In genomic region chr6:82525775-82526515, GRCh38 we compare ENCODE assay signal across 23 cellular contexts.
DNase-seq lines count a peak whose midpoint lies in the region; ATAC-seq and TF ChIP-seq lines count a peak whose summit lies in the region.
"Had no signal": no experiment of that assay in that cellular context is flagged by ENCODE, and none has a peak within 500 bp of the region (broad histone marks: within the 10 kb centered on the region; RNA-seq: fewer than 3 reads in every experiment).

No MANE protein-coding gene starts in this region.

- H3K4me3 Mint-ChIP-seq in GM23338 (no peak overlapping the region), mesothelial cell of epicardium (no peak overlapping the region)
- H3K4me3 Mint-ChIP-seq in naive thymus-derived CD4-positive, alpha-beta T cell, result no peak overlapping the region
- H3K4me3 Mint-ChIP-seq: activated CD4-positive, alpha-beta T cell treated with anti-CD3 and anti-CD28 coated beads, Interleukin-2, amount 10 ng/mL, durations not matched to agents 7 days and 5 days had no signal

- H3K36me3 Mint-ChIP-seq in GM23338 (ENCODE audit: low read depth) (no peaks in the 10 kb centered on the region), mesothelial cell of epicardium (no peaks in the 10 kb centered on the region)
- H3K36me3 Mint-ChIP-seq in naive thymus-derived CD4-positive, alpha-beta T cell, result no peaks in the 10 kb centered on the region

- no peak overlapping the region for H3K4me2 ChIP-seq in GM23338

- peak overlapping the region; percentile 6; the same call in 1 of the 2 replicates for H2AFZ ChIP-seq in GM23338

- no peaks in the 10 kb centered on the region for H3K4me1 ChIP-seq in GM23338 (ENCODE audit: insufficient read depth)
- no peaks in the 10 kb centered on the region for H3K4me1 ChIP-seq in naive thymus-derived CD4-positive, alpha-beta T cell (ENCODE audit: control insufficient read depth in 2 of 2, insufficient read depth in 2 of 2, low read length in 2 of 2)
- H3K4me1 ChIP-seq: lower lobe of right lung had no signal

- POLR2A ChIA-PET in naive thymus-derived CD4-positive, alpha-beta T cell (lab: Charles Lee), result no interaction called here

- H3K27ac Mint-ChIP-seq in GM23338 (no peak overlapping the region), mesothelial cell of epicardium (peak overlapping the region; percentile 84)
- H3K27ac Mint-ChIP-seq in naive thymus-derived CD4-positive, alpha-beta T cell, result no peak overlapping the region
- H3K27ac Mint-ChIP-seq: activated CD4-positive, alpha-beta T cell treated with anti-CD3 and anti-CD28 coated beads, Interleukin-2, amount 10 ng/mL, durations not matched to agents 7 days and 5 days had no signal

- H3K27ac ChIP-seq in GM23338 (ENCODE audit: low read depth), result no peak overlapping the region
- H3K27ac ChIP-seq in naive thymus-derived CD4-positive, alpha-beta T cell (ENCODE audit: low read depth, low read length), result no peak overlapping the region
- H3K27ac ChIP-seq: lower lobe of right lung had no signal

- H3K4me3 ChIP-seq in GM23338, result no peak overlapping the region
- no peak overlapping the region for H3K4me3 ChIP-seq in naive thymus-derived CD4-positive, alpha-beta T cell (ENCODE audit: low read length)
- H3K4me3 ChIP-seq: GM12878, lower lobe of right lung had no signal

- intact Hi-C loops in naive thymus-derived CD4-positive, alpha-beta T cell (cut with micrococcal nuclease), result no loop called here

- H3K27me3 Mint-ChIP-seq in GM23338 (ENCODE audit: insufficient read depth, low read depth, poor library complexity) (peaks cover 5% of the 10 kb centered on the region), mesothelial cell of epicardium (ENCODE audit: low read depth) (no peaks in the 10 kb centered on the region)
- peaks cover 0 to 6% (median 0%) of the 10 kb centered on the region in 5 donors for H3K27me3 Mint-ChIP-seq in naive thymus-derived CD4-positive, alpha-beta T cell
- H3K27me3 Mint-ChIP-seq: activated CD4-positive, alpha-beta T cell treated with anti-CD3 and anti-CD28 coated beads, Interleukin-2, amount 10 ng/mL, durations not matched to agents 7 days and 5 days had no signal

- H3K9me3 ChIP-seq in naive thymus-derived CD4-positive, alpha-beta T cell (ENCODE audit: control insufficient read depth in 2 of 3, low read length in 3 of 3), result no peaks in the 10 kb centered on the region
- H3K9me3 ChIP-seq: lower lobe of right lung had no signal

- no peaks in the 10 kb centered on the region for H3K79me2 ChIP-seq in GM23338 (replicated peaks; ENCODE audit: insufficient read depth)

- H3K9me3 Mint-ChIP-seq in GM23338 (peaks cover 3% of the 10 kb centered on the region; the same call in 1 of the 3 replicates), mesothelial cell of epicardium (no peaks in the 10 kb centered on the region)
- H3K9me3 Mint-ChIP-seq in naive thymus-derived CD4-positive, alpha-beta T cell, result peaks cover 0 to 13% (median 5%) of the 10 kb centered on the region in 11 donors

- H3K36me3 ChIP-seq in GM23338 (ENCODE audit: insufficient read depth), result no peaks in the 10 kb centered on the region
- no peaks in the 10 kb centered on the region for H3K36me3 ChIP-seq in naive thymus-derived CD4-positive, alpha-beta T cell (ENCODE audit: control insufficient read depth in 2 of 3, insufficient read depth in 3 of 3, low read length in 3 of 3)
- H3K36me3 ChIP-seq: lower lobe of right lung had no signal

- TF ChIP-seq CTCF in GM23338 (conservative IDR thresholded peaks at IDR 0.05; ENCODE audit: low read depth in 2 of 2), result no peak
- TF ChIP-seq CTCF in mesothelial cell of epicardium (IDR thresholded peaks at IDR 0.05; ENCODE audit: unreplicated experiment), result no peak

- DNase-seq in GM23338 (ENCODE audit: low spot score) (no peak), NCI-H2029 treated with DMSO at 0.1 percent for 48 hours (lab: John Stamatoyannopoulos, UW) (peak; percentile 99), SK-N-DZ (ENCODE audit: low spot score) (peak; percentile 23), mesothelial cell of epicardium (ENCODE audit: low spot score in 2 of 2, unreplicated experiment in 2 of 2) (no peak)
- no peak for DNase-seq in activated CD8-positive, alpha-beta memory T cell treated with anti-CD3 and anti-CD28 coated beads, Interleukin-2, amount 50 U/mL, for 48 hours
- no peak for DNase-seq in naive thymus-derived CD4-positive, alpha-beta T cell
- DNase-seq: activated CD4-positive, alpha-beta T cell treated with anti-CD3 and anti-CD28 coated beads, Interleukin-2, amount 10 ng/mL, durations not matched to agents 7 days and 5 days; activated CD8-positive, alpha-beta memory T cell treated with anti-CD3 and anti-CD28 coated beads, Interleukin-2, amount 50 U/mL, for 4 hours; activated gamma-delta T cell; amniotic stem cell; COR-L47; erythroblast; GDM1; hippocampal formation; IMR-90; lower lobe of right lung; NCI-H1694 treated with DMSO at 0.1 percent for 48 hours; NCI-H524 treated with DMSO at 0.1 percent for 48 hours; retina; stimulated activated CD8-positive, alpha-beta memory T cell treated with anti-CD3 and anti-CD28 coated beads, Interleukin-4, amount 100 ng/mL, for 48 hours; T-helper 1 cell had no signal

- H3K4me1 Mint-ChIP-seq in GM23338, result peaks cover 4% of the 10 kb centered on the region; the same call in 2 of the 3 replicates
- H3K4me1 Mint-ChIP-seq in mesothelial cell of epicardium, result peaks cover 10% of the 10 kb centered on the region
- no peaks in the 10 kb centered on the region for H3K4me1 Mint-ChIP-seq in naive thymus-derived CD4-positive, alpha-beta T cell
- H3K4me1 Mint-ChIP-seq: activated CD4-positive, alpha-beta T cell treated with anti-CD3 and anti-CD28 coated beads, Interleukin-2, amount 10 ng/mL, durations not matched to agents 7 days and 5 days had no signal

- ATAC-seq in GM23338 (no peak), GM18909 (IDR thresholded peaks at IDR 0.05; ENCODE audit: poor library complexity, unreplicated experiment) (no peak)
- ATAC-seq in naive thymus-derived CD4-positive, alpha-beta T cell, result no peak
- ATAC-seq: GM12878, lower lobe of right lung had no signal

- no peaks in the 10 kb centered on the region for H3K9me2 ChIP-seq in GM23338 (ENCODE audit: insufficient read depth)

- no peaks in the 10 kb centered on the region for H3F3A ChIP-seq in GM23338 (replicated peaks; ENCODE audit: low read depth)

- no peaks in the 10 kb centered on the region for H4K20me1 ChIP-seq in GM23338 (replicated peaks; ENCODE audit: insufficient read depth)

- no peaks in the 10 kb centered on the region for H3K27me3 ChIP-seq in GM23338 (ENCODE audit: insufficient read depth)
- H3K27me3 ChIP-seq in naive thymus-derived CD4-positive, alpha-beta T cell (ENCODE audit: control insufficient read depth in 2 of 2, insufficient read depth in 2 of 2, low read length in 2 of 2), result no peaks in the 10 kb centered on the region

- CTCF ChIA-PET in naive thymus-derived CD4-positive, alpha-beta T cell (lab: Charles Lee), result no interaction called here

TF ChIP-seq in GM23338, 12 proteins besides CTCF, POLR2A, EP300 and RAD21:
- no peak for TF ChIP-seq EZH2phosphoT487 (IDR thresholded peaks at IDR 0.05; ENCODE audit: unreplicated experiment)
- TF ChIP-seq ETS1 (IDR thresholded peaks at IDR 0.05), result no peak
- TF ChIP-seq REST (IDR thresholded peaks at IDR 0.05; ENCODE audit: unreplicated experiment), result no peak
- no peak for TF ChIP-seq POLR2AphosphoS5 (IDR thresholded peaks at IDR 0.05; ENCODE audit: low read depth)
- no peak for TF ChIP-seq STAT1 (IDR thresholded peaks at IDR 0.05; ENCODE audit: unreplicated experiment)
- no peak for TF ChIP-seq EZH2 (IDR thresholded peaks at IDR 0.05; ENCODE audit: low read depth, unreplicated experiment)
- TF ChIP-seq JUNB (IDR thresholded peaks at IDR 0.05; ENCODE audit: unreplicated experiment), result no peak
- no peak for TF ChIP-seq ZNF114 (CRISPR knock-in tag; IDR thresholded peaks at IDR 0.05)
- no peak for TF ChIP-seq NANOG (IDR thresholded peaks at IDR 0.05; ENCODE audit: borderline replicate concordance)
- no peak for TF ChIP-seq CREB1 (CRISPR knock-in tag; IDR thresholded peaks at IDR 0.05; ENCODE audit: low read depth)
TF ChIP-seq in GM23338: peak in this region for 0.

Comparison
In these comparisons a context has a peak if more than half of its experiments do, and no peak if none do; other contexts are left out.
1. DNase-seq: peak in NCI-H2029 treated with DMSO at 0.1 percent for 48 hours (single experiment) and SK-N-DZ (single experiment); none in GM23338 (single experiment), mesothelial cell of epicardium (0 of 2), activated CD8-positive, alpha-beta memory T cell treated with anti-CD3 and anti-CD28 coated beads, Interleukin-2, amount 50 U/mL, for 48 hours (single experiment) and naive thymus-derived CD4-positive, alpha-beta T cell (0 of 9).